ENCODE assay signal across 27 cellular contexts in the genomic region with DNA sequence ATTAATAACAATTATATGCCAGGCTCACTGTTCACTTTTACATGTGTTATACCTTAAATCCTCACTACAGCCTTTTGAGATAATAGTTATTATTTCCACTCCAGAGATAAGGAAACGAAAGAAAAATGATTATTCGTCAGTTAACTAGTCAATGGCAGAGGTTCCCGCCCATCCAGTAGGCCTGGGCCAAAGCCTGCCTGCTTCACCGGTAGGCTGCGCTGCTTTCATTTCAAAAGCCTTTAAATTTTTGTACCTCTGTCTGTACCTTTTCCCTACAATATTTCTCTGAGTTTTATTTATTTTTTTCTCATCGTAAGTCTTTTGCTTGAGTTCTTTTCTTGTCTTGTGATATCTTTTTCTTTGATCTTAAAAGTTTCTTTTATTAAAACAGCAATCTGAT. TPM values are rescaled to one million over a fixed set of nuclear protein-coding genes. Genes with fewer than 3 reads are reported as not detected.
"Had no signal": no experiment of that assay in that cellular context is flagged by ENCODE, and none has a peak within 500 bp of the region (broad histone marks: within the 10 kb centered on the region; RNA-seq: fewer than 3 reads in every experiment).

No MANE protein-coding gene starts in this region.

- H3K27me3 Mint-ChIP-seq: naive thymus-derived CD4-positive, alpha-beta T cell; stimulated activated memory B cell treated with anti-CD40 and anti-IgM and Interleukin-4, amounts not matched to agents 10 μg/mL and 1 μg/mL and 100 μg/mL, for 72 hours; type B pancreatic cell had no signal

- H3K27ac Mint-ChIP-seq: naive thymus-derived CD4-positive, alpha-beta T cell; nephron; stimulated activated memory B cell treated with anti-CD40 and anti-IgM and Interleukin-4, amounts not matched to agents 10 μg/mL and 1 μg/mL and 100 μg/mL, for 72 hours; type B pancreatic cell had no signal

- H3K4me1 ChIP-seq: gastrocnemius medialis, left lung, psoas muscle, spleen, testis had no signal

- H3K27ac ChIP-seq: dorsolateral prefrontal cortex, epithelial cell of prostate, gastrocnemius medialis, left lung, ovary, psoas muscle, skin epidermis, spleen, testis, tibial artery had no signal

- DNase-seq: dorsolateral prefrontal cortex; effector CD4-positive, alpha-beta T cell; foreskin fibroblast; gastrocnemius medialis; kidney; left lung; mesenchymal stem cell; midbrain; naive thymus-derived CD4-positive, alpha-beta T cell; occipital lobe; ovary; posterior cingulate gyrus; psoas muscle; right cardiac atrium; spleen; stimulated activated CD4-positive, alpha-beta T cell treated with anti-CD3 and anti-CD28 coated beads, Interleukin-4, amount 100 ng/mL, for 4 hours; stimulated activated naive CD8-positive, alpha-beta T cell treated with anti-CD3 and anti-CD28 coated beads, Interleukin-15, Interleukin-2, amounts not matched to agents 100 U/mL and 50 U/mL, for 24 hours; substantia nigra; testis; tibial artery had no signal

- H3K4me3 ChIP-seq: dorsolateral prefrontal cortex, gastrocnemius medialis, left lung, ovary, psoas muscle, skin epidermis, spleen, testis, tibial artery had no signal

- ATAC-seq: esophagus mucosa; gastrocnemius medialis; left lung; naive thymus-derived CD4-positive, alpha-beta T cell; psoas muscle; right cardiac atrium; stimulated activated memory B cell treated with anti-CD40 and anti-IgM and Interleukin-4, amounts not matched to agents 10 μg/mL and 1 μg/mL and 100 μg/mL, for 72 hours; stimulated activated naive CD8-positive, alpha-beta T cell treated with anti-CD3 and anti-CD28 coated beads, Interleukin-15, Interleukin-2, amounts not matched to agents 100 U/mL and 50 U/mL, for 24 hours had no signal

- H3K4me3 Mint-ChIP-seq: naive thymus-derived CD4-positive, alpha-beta T cell; nephron; stimulated activated memory B cell treated with anti-CD40 and anti-IgM and Interleukin-4, amounts not matched to agents 10 μg/mL and 1 μg/mL and 100 μg/mL, for 72 hours; type B pancreatic cell had no signal

- H3K4me1 Mint-ChIP-seq: stimulated activated memory B cell treated with anti-CD40 and anti-IgM and Interleukin-4, amounts not matched to agents 10 μg/mL and 1 μg/mL and 100 μg/mL, for 72 hours had no signal

- H3K36me3 Mint-ChIP-seq: type B pancreatic cell had no signal

- H3K36me3 ChIP-seq: gastrocnemius medialis, left lung, ovary, tibial artery had no signal

- H3K9me3 Mint-ChIP-seq: nephron; stimulated activated memory B cell treated with anti-CD40 and anti-IgM and Interleukin-4, amounts not matched to agents 10 μg/mL and 1 μg/mL and 100 μg/mL, for 72 hours; type B pancreatic cell had no signal

- H3K27me3 ChIP-seq: dorsolateral prefrontal cortex, gastrocnemius medialis, left lung, ovary, spleen, testis, tibial artery had no signal

RNA-seq across cellular contexts. Expression of gene GPR52, which starts 3.6 kb away (rescaled TPM):
- polyA plus RNA-seq: naive thymus-derived CD4-positive, alpha-beta T cell; urinary bladder had no signal
